18 cellular contexts compared by ENCODE assay signal in the genomic region with DNA sequence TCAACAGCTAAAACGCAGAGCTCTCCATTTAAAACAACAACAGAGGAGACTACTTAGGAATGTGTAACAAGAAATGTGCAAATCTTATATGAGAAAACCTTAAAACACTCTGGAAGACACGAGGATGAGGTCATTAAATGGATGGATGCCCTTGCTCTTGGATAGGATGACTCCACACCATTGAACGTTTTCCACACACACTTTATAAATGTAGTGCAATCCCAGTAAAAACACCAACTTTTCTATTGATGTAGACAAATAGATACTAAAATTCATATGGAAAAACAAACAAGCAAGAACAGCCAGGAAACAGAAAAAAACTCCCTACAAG.
"Had no signal": no experiment of that assay in that cellular context is flagged by ENCODE, and none has a peak within 500 bp of the region (broad histone marks: within the 10 kb centered on the region; RNA-seq: fewer than 3 reads in every experiment).

No MANE protein-coding gene starts in this region.

- H3K27me3 ChIP-seq: hepatocyte, ovary, thyroid gland had no signal

- H3K27ac ChIP-seq: hepatocyte, lower lobe of right lung, ovary, thyroid gland had no signal

- H3K4me1 Mint-ChIP-seq: brain; mesothelial cell of epicardium; neural crest cell; stimulated activated naive B cell treated with anti-CD40 and anti-IgM and Interleukin-4, amounts not matched to agents 10 μg/mL and 1 μg/mL and 100 μg/mL, for 72 hours had no signal

- H2AFZ ChIP-seq: hepatocyte had no signal

- H3K79me2 ChIP-seq: hepatocyte had no signal

- H3K36me3 Mint-ChIP-seq: T-cell had no signal

- DNase-seq: activated CD4-positive, alpha-beta T cell treated with anti-CD3 and anti-CD28 coated beads, Interleukin-2, amount 10 ng/mL, durations not matched to agents 7 days and 5 days; activated CD8-positive, alpha-beta memory T cell treated with anti-CD3 and anti-CD28 coated beads for 24 hours; activated gamma-delta T cell treated with Interleukin-2 at 50 U/mL for 16 hours; amygdala; dermis blood vessel endothelial cell; effector memory CD8-positive, alpha-beta T cell; lower lobe of right lung; ovary; stimulated activated CD4-positive, alpha-beta T cell treated with anti-CD3 and anti-CD28 coated beads, Interleukin-4, amount 100 ng/mL, for 1 hour; stimulated activated naive B cell treated with anti-CD40 and anti-IgM and Interleukin-4, amounts not matched to agents 10 μg/mL and 1 μg/mL and 100 μg/mL, for 72 hours; T-cell; T-helper 9 cell; thyroid gland had no signal

- H3K4me3 ChIP-seq: hepatocyte, lower lobe of right lung, ovary, thyroid gland had no signal

- H3K9me3 ChIP-seq: lower lobe of right lung, ovary, thyroid gland had no signal

- H3K27ac Mint-ChIP-seq: activated CD4-positive, alpha-beta T cell treated with anti-CD3 and anti-CD28 coated beads, Interleukin-2, amount 10 ng/mL, durations not matched to agents 7 days and 5 days; activated naive CD8-positive, alpha-beta T cell; brain; effector memory CD8-positive, alpha-beta T cell; mesothelial cell of epicardium; stimulated activated naive B cell treated with anti-CD40 and anti-IgM and Interleukin-4, amounts not matched to agents 10 μg/mL and 1 μg/mL and 100 μg/mL, for 72 hours; T-cell had no signal

- H3K4me2 ChIP-seq: hepatocyte had no signal

- H3K4me3 Mint-ChIP-seq: activated CD4-positive, alpha-beta T cell treated with anti-CD3 and anti-CD28 coated beads, Interleukin-2, amount 10 ng/mL, durations not matched to agents 7 days and 5 days; activated naive CD8-positive, alpha-beta T cell; brain; effector memory CD8-positive, alpha-beta T cell; mesothelial cell of epicardium; neural crest cell; stimulated activated naive B cell treated with anti-CD40 and anti-IgM and Interleukin-4, amounts not matched to agents 10 μg/mL and 1 μg/mL and 100 μg/mL, for 72 hours; T-cell had no signal

- H3K36me3 ChIP-seq: lower lobe of right lung, ovary, thyroid gland had no signal
